In genomic region chr2:112661656-112662305, GRCh38 we compare ENCODE assay signal across 18 cellular contexts. TPM values are rescaled to one million over a fixed set of nuclear protein-coding genes. Genes with fewer than 3 reads are reported as not detected.
DNase-seq lines count a peak whose midpoint lies in the region; ATAC-seq, FAIRE-seq and TF ChIP-seq lines count a peak whose summit lies in the region.
"Had no signal": no experiment of that assay in that cellular context is flagged by ENCODE, and none has a peak within 500 bp of the region (broad histone marks: within the 10 kb centered on the region; RNA-seq: fewer than 3 reads in every experiment).

No MANE protein-coding gene starts in this region.

- CTCF ChIA-PET in RWPE1 (lab: Yijun Ruan, JAX) = interaction anchor here (0.6 to 2.9 kb wide), 3 partner anchors 47 to 732 kb away, joined by 4 to 8 read pairs (median 6); no protein-coding TSS in a partner anchor

- POLR2A ChIA-PET in RWPE1 (lab: Yijun Ruan, JAX; ENCODE audit: low non-redundant PET) = no interaction called here

- no peak for ATAC-seq in HG03097 (IDR thresholded peaks at IDR 0.05; ENCODE audit: low FRiP score, unreplicated experiment)
- ATAC-seq: body of pancreas; naive thymus-derived CD8-positive, alpha-beta T cell had no signal

- WGBS in GM23248 (ENCODE audit: low coverage in 1 of 2, low lambda C conversion rate in 2 of 2, missing lambda C conversion rate in 2 of 2), 2 experiments = 95% methylated on average over 8 of the region's 8 CpGs
- WGBS in esophagus squamous epithelium, 2 donors = 33 to 54% methylated on average over 2 to 8 of the region's 8 CpGs

- intact Hi-C loops in esophagus squamous epithelium (cut with DNase I) (no loop called here), kidney (cut with DNase I) (no loop called here), uterus (cut with DNase I; ENCODE audit: low total_unique reads) (no loop called here)

- no peaks in the 10 kb centered on the region for H3K9me3 ChIP-seq in GM23248 (ENCODE audit: low read depth)
- H3K9me3 ChIP-seq in esophagus squamous epithelium = no peaks in the 10 kb centered on the region
- H3K9me3 ChIP-seq in kidney (ENCODE audit: control insufficient read depth in 1 of 2, low read length in 2 of 2) = no peaks in the 10 kb centered on the region
- H3K9me3 ChIP-seq in uterus = no peaks in the 10 kb centered on the region
- H3K9me3 ChIP-seq: body of pancreas had no signal

- in situ Hi-C loops in GM23248 (cut with MboI) = no loop called here

- H3K4me1 ChIP-seq in GM23248 (ENCODE audit: insufficient read depth) (peaks cover 3% of the 10 kb centered on the region; the same call in 1 of the 2 replicates), esophagus squamous epithelium (peaks cover 0 to 44% (median 3%) of the 10 kb centered on the region in 3 donors), kidney (ENCODE audit: control insufficient read depth in 1 of 2, insufficient read depth in 1 of 2, low read depth in 1 of 2, low read length in 2 of 2) (peaks cover 5 to 12% of the 10 kb centered on the region in 2 donors), uterus (no peaks in the 10 kb centered on the region)

- peaks cover 4% of the 10 kb centered on the region; the same call in 1 of the 2 replicates for H4K20me1 ChIP-seq in GM23248 (ENCODE audit: insufficient read depth)

- H3K27ac ChIP-seq in 22Rv1 (peak overlapping the region; percentile 62), GM23248 (peak overlapping the region; percentile 14; the same call in 1 of the 2 replicates), RWPE1 (peak overlapping the region; percentile 59), esophagus squamous epithelium (peak overlapping the region; percentile 37 to 75 (median 43)), kidney (ENCODE audit: low read depth in 2 of 2, low read length in 2 of 2) (no peak overlapping the region), uterus (no peak overlapping the region)
- H3K27ac ChIP-seq: body of pancreas had no signal

- no peak overlapping the region for H3K9ac ChIP-seq in GM23248
- no peak overlapping the region for H3K9ac ChIP-seq in kidney (ENCODE audit: low read length in 2 of 2)

- peaks cover 84% of the 10 kb centered on the region for H3K36me3 ChIP-seq in GM23248 (ENCODE audit: low read depth)
- H3K36me3 ChIP-seq in esophagus squamous epithelium = peaks cover 15 to 87% (median 21%) of the 10 kb centered on the region in 3 donors
- peaks cover 19 to 42% of the 10 kb centered on the region in 2 donors for H3K36me3 ChIP-seq in kidney (ENCODE audit: control insufficient read depth in 1 of 2, insufficient read depth in 2 of 2, low read length in 2 of 2)
- H3K36me3 ChIP-seq in uterus = no peaks in the 10 kb centered on the region

- H3K79me2 ChIP-seq in GM23248 (ENCODE audit: insufficient read depth) = peaks cover 45% of the 10 kb centered on the region

- DNase-seq in GM23248 (no peak), RWPE1 (ENCODE audit: low spot score) (no peak), esophagus squamous epithelium (lab: John Stamatoyannopoulos, UW) (no peak), kidney (no peak), NCI-H1048 (lab: John Stamatoyannopoulos, UW) (no peak), uterus (no peak)
- DNase-seq: activated CD4-positive, alpha-beta memory T cell treated with anti-CD3 and anti-CD28 coated beads, Interleukin-2, amount 10 ng/mL, durations not matched to agents 7 days and 5 days; activated effector memory CD4-positive, alpha-beta T cell treated with Interleukin-2 at 50 U/mL for 16 hours; body of pancreas; naive thymus-derived CD8-positive, alpha-beta T cell had no signal

- no peak for FAIRE-seq in kidney (lab: Jason Lieb, UNC)
- FAIRE-seq: D721Med, frontal cortex, GM18507 had no signal

- peaks cover 100% of the 10 kb centered on the region for H3F3A ChIP-seq in GM23248 (ENCODE audit: insufficient read depth)

- no peaks in the 10 kb centered on the region for H3K9me2 ChIP-seq in GM23248 (ENCODE audit: insufficient read depth)

- no peak overlapping the region for H3K4me2 ChIP-seq in GM23248 (ENCODE audit: unreplicated experiment)

- no peaks in the 10 kb centered on the region for H3K27me3 ChIP-seq in GM23248 (replicated peaks; ENCODE audit: insufficient read depth)
- H3K27me3 ChIP-seq in esophagus squamous epithelium = no peaks in the 10 kb centered on the region
- no peaks in the 10 kb centered on the region for H3K27me3 ChIP-seq in uterus
- H3K27me3 ChIP-seq: body of pancreas had no signal

- H2AFZ ChIP-seq in GM23248 = no peak overlapping the region

- TF ChIP-seq CTCF in 22Rv1 (IDR thresholded peaks at IDR 0.05) (no peak), RWPE1 (conservative IDR thresholded peaks at IDR 0.05; ENCODE audit: low read depth) (no peak), esophagus squamous epithelium (IDR thresholded peaks at IDR 0.05) (no peak), kidney (IDR thresholded peaks at IDR 0.05; ENCODE audit: borderline replicate concordance, extremely low read depth, insufficient read depth) (no peak), uterus (IDR thresholded peaks at IDR 0.05) (no peak)

- H3K4me3 ChIP-seq in GM23248 (no peak overlapping the region), esophagus squamous epithelium (no peak overlapping the region), kidney (ENCODE audit: low read length in 2 of 2) (no peak overlapping the region), uterus (no peak overlapping the region)
- H3K4me3 ChIP-seq: body of pancreas had no signal

- TF ChIP-seq POLR2A in esophagus squamous epithelium (IDR thresholded peaks at IDR 0.05) = no peak
- TF ChIP-seq POLR2A in uterus (IDR thresholded peaks at IDR 0.05) = no peak

RNA-seq across cellular contexts. Expression of gene SLC20A1, which starts 16.0 kb away (rescaled TPM):
- 135 and 153 TPM in 2 replicates for total RNA-seq in GM23248 (2014; rRNA removed; shearing (Covaris generic))
- polyA plus RNA-seq in GM23248 (2016; fragmentation: Nextera tagmentation; extraction: Ambion mirVana) (191 and 193 TPM in 2 replicates), kidney (ENCODE audit: insufficient read depth, low read depth, low replicate concordance) (10.4 TPM)
- total RNA-seq in esophagus squamous epithelium (10 to 100 TPM in 3 of 4 donors, 1 to 10 TPM in 1; 9.4 to 26.9 (median 21.5) TPM), kidney (46.2 TPM), uterus (10 to 100 TPM; 11.5 to 30.6 (median 24.4) TPM)

RNA-seq across cellular contexts. Expression of gene NT5DC4, which starts 59.0 kb away (rescaled TPM):
- not detected in 2 replicates for total RNA-seq in GM23248 (2014; rRNA removed; shearing (Covaris generic))
- polyA plus RNA-seq in GM23248 (2016; fragmentation: Nextera tagmentation; extraction: Ambion mirVana) = not detected in 2 replicates
- total RNA-seq in esophagus squamous epithelium = not detected
- not detected for total RNA-seq in kidney
- not detected for polyA plus RNA-seq in kidney (ENCODE audit: insufficient read depth, low read depth, low replicate concordance)
- total RNA-seq in uterus = not detected
- total RNA-seq: activated CD4-positive, alpha-beta memory T cell treated with anti-CD3 and anti-CD28 coated beads, Interleukin-2, amount 10 ng/mL, durations not matched to agents 7 days and 5 days; body of pancreas; frontal cortex; lower leg skin; naive thymus-derived CD8-positive, alpha-beta T cell; NCI-H460; pulmonary artery endothelial cell had no signal
- polyA plus RNA-seq: naive thymus-derived CD8-positive, alpha-beta T cell had no signal

Comparison
In these comparisons a context has a peak if more than half of its experiments do, and no peak if none do; other contexts are left out.
1. H3K27ac ChIP-seq: peak in 22Rv1 (single experiment), GM23248 (single experiment), RWPE1 (single experiment) and esophagus squamous epithelium (4 of 4); none in kidney (0 of 2) and uterus (0 of 2).